Comparison of ENCODE assay signal across 8 cellular contexts in genomic region chrX:14872851-14873675, GRCh38. TPM values are rescaled to one million over a fixed set of nuclear protein-coding genes. Genes with fewer than 3 reads are reported as not detected.
DNase-seq lines count a peak whose midpoint lies in the region; ATAC-seq and TF ChIP-seq lines count a peak whose summit lies in the region.

Gene FANCB, minus strand, starts transcription at chrX:14873069. Its CDS starts 7,559 bp downstream, at chrX:14865510.
Gene MOSPD2, plus strand, starts transcription at chrX:14873421. Its CDS starts 108 bp downstream, at chrX:14873529.

- H4K91ac ChIP-seq in trophoblast cell (ENCODE audit: low read depth, low read length) = peak within 1 kb of the TSS; percentile 73

- H3K79me2 ChIP-seq in trophoblast cell (ENCODE audit: control insufficient read depth, insufficient read depth, low read length, poor library complexity) = peaks cover 2% of the 10 kb centered on the region

- H4K12ac ChIP-seq in trophoblast cell (ENCODE audit: low read depth, low read length) = peak within 1 kb of the TSS; percentile 69

- H3K79me1 ChIP-seq in trophoblast cell (ENCODE audit: low read length) = peaks cover 4% of the 10 kb centered on the region

- H3K4me1 ChIP-seq in adrenal gland (replicated peaks in 1 of 2) = peaks cover 0 to 7% of the 10 kb centered on the region in 2 donors
- H3K4me1 ChIP-seq in trophoblast cell (ENCODE audit: control insufficient read depth in 1 of 2, insufficient read depth in 2 of 2, low read length in 2 of 2) = peaks cover 0 to 3% of the 10 kb centered on the region in 2 experiments
- H3K4me1 ChIP-seq in transverse colon = peaks cover 0 to 9% (median 3%) of the 10 kb centered on the region in 4 donors

- peak within 1 kb of the TSS; percentile 83 for H3K9ac ChIP-seq in trophoblast cell (ENCODE audit: low read length)

- H3K27ac ChIP-seq in adrenal gland (peak within 1 kb of the TSS in 4 of 5 donors; percentile 53 to 89 (median 76)), trophoblast cell (ENCODE audit: low read depth, low read length) (peak within 1 kb of the TSS; percentile 65), transverse colon (peak within 1 kb of the TSS; percentile 82 to 88 (median 86))

- in situ Hi-C loops in GM13976 (cut with MboI; ENCODE audit: low sequenced_read_pairs, unreplicated experiment) = no loop called here
- in situ Hi-C loops in transverse colon (cut with MboI; ENCODE audit: low pct_ligation_motif_present in 1 of 4, low pct_unique_long_range_greater_than_20kb in 1 of 4, low sequenced_read_pairs in 3 of 4) = no loop called here

- no peak within 1 kb of the TSS for H2AK5ac ChIP-seq in trophoblast cell (ENCODE audit: low read length)

- ATAC-seq in HG02852 (IDR thresholded peaks at IDR 0.05; ENCODE audit: unreplicated experiment) = peak; percentile 94

- H3K14ac ChIP-seq in trophoblast cell (ENCODE audit: low read length) = peak within 1 kb of the TSS; percentile 87

- peak within 1 kb of the TSS; percentile 84 for H4K8ac ChIP-seq in trophoblast cell (ENCODE audit: low read depth, low read length)

- no peak within 1 kb of the TSS for H3K23ac ChIP-seq in trophoblast cell (ENCODE audit: low read length)

- peak within 1 kb of the TSS; percentile 79 for H2BK5ac ChIP-seq in trophoblast cell (ENCODE audit: low read depth, low read length, poor library complexity)

- H2AFZ ChIP-seq in trophoblast cell (ENCODE audit: insufficient read depth, low read length, poor library complexity) = peak within 1 kb of the TSS; percentile 97

- peak within 1 kb of the TSS; percentile 88 for H3K18ac ChIP-seq in trophoblast cell (ENCODE audit: low read length)

- H3K9me3 ChIP-seq in adrenal gland (replicated peaks in 1 of 3) = no peaks in the 10 kb centered on the region
- no peaks in the 10 kb centered on the region for H3K9me3 ChIP-seq in trophoblast cell (ENCODE audit: insufficient read depth, low read depth, low read length)
- no peaks in the 10 kb centered on the region for H3K9me3 ChIP-seq in transverse colon

- TF ChIP-seq EP300 in transverse colon (IDR thresholded peaks at IDR 0.05; ENCODE audit: low read depth) = no peak

- H3K4me3 ChIP-seq in adrenal gland = peak within 1 kb of the TSS in 3 of 4 donors; percentile 48 to 77 (median 48)
- H3K4me3 ChIP-seq in trophoblast cell (ENCODE audit: low read depth, low read length) = peak within 1 kb of the TSS; percentile 91
- peak within 1 kb of the TSS; percentile 59 to 86 (median 70) for H3K4me3 ChIP-seq in transverse colon

- peak within 1 kb of the TSS; percentile 76 for H3K4me2 ChIP-seq in trophoblast cell (ENCODE audit: low read length)

- DNase-seq in GM13976 (ENCODE audit: low spot score) (peak; percentile 92), NCI-H1436 treated with DMSO at 0.1 percent for 48 hours (lab: John Stamatoyannopoulos, UW) (peak; percentile 75), T follicular helper cell (ENCODE audit: low read depth) (peak; percentile 90), adrenal gland (peak; percentile 92 to 97 (median 94)), cardiac septum (ENCODE audit: low spot score) (peak; percentile 97), trophoblast cell (peak; percentile 90), transverse colon (peak; percentile 95)

- intact Hi-C loops in adrenal gland (cut with DNase I) = no loop called here
- intact Hi-C loops in cardiac septum (cut with DNase I) = no loop called here
- intact Hi-C loops in transverse colon (cut with DNase I; ENCODE audit: low total_unique reads) = no loop called here

- TF ChIP-seq POLR2A in adrenal gland (IDR thresholded peaks at IDR 0.05) = peak in 1 of 2 donors; percentile 59
- TF ChIP-seq POLR2A in transverse colon (IDR thresholded peaks at IDR 0.05) = peak; percentile 61

- 0 to 31% (median 15%) methylated on average over 10 to 77 of the region's 78 CpGs for WGBS in adrenal gland, 4 donors
- no CpG with 5 or more reads among the region's 78 CpGs for WGBS in trophoblast cell (ENCODE audit: extremely low coverage, insufficient coverage, insufficient read length)
- 0 to 38% methylated on average over 4 to 69 of the region's 78 CpGs for WGBS in transverse colon (ENCODE audit: low coverage in 1 of 2), 2 donors

- H2BK120ac ChIP-seq in trophoblast cell (ENCODE audit: insufficient read depth, low read length, poor library complexity) = peak within 1 kb of the TSS; percentile 72

- peak within 1 kb of the TSS; percentile 6 for H3K4ac ChIP-seq in trophoblast cell (ENCODE audit: low read depth, low read length)

- TF ChIP-seq CTCF in GM13976 (IDR thresholded peaks at IDR 0.05; ENCODE audit: borderline replicate concordance, control extremely low read depth, extremely low read depth, insufficient read depth, missing control alignments) = no peak
- no peak for TF ChIP-seq CTCF in adrenal gland (IDR thresholded peaks at IDR 0.05)
- TF ChIP-seq CTCF in transverse colon (IDR thresholded peaks at IDR 0.05) = no peak

- H3K36me3 ChIP-seq in adrenal gland (replicated peaks in 1 of 2) (no peaks in the 10 kb centered on the region), trophoblast cell (ENCODE audit: control insufficient read depth in 1 of 2, insufficient read depth in 2 of 2, low read length in 2 of 2) (no peaks in the 10 kb centered on the region), transverse colon (no peaks in the 10 kb centered on the region)

- H3K27me3 ChIP-seq in adrenal gland (no peaks in the 10 kb centered on the region), trophoblast cell (ENCODE audit: insufficient read depth, low read length) (no peaks in the 10 kb centered on the region), transverse colon (no peaks in the 10 kb centered on the region)

- no peak within 1 kb of the TSS for H2BK12ac ChIP-seq in trophoblast cell (ENCODE audit: low read length)

RNA-seq across cellular contexts. Expression of gene FANCB, which starts in this region (rescaled TPM):
- total RNA-seq in adrenal gland = under 1 TPM; 0.18 to 0.69 (median 0.57) TPM
- polyA plus RNA-seq in adrenal gland = under 1 TPM; 0.03 to 0.73 (median 0.56) TPM
- 0.46 TPM for total RNA-seq in cardiac septum
- 3.2 and 3.4 TPM in 2 replicates for polyA plus RNA-seq in trophoblast cell (2013)
- 1 to 10 TPM in 2 of 4 donors, under 1 TPM in 1, not detected in 1; 0.68 to 1.9 (median 1.6) TPM for total RNA-seq in transverse colon

RNA-seq across cellular contexts. Expression of gene MOSPD2, which starts in this region (rescaled TPM):
- 10 to 100 TPM in 6 of 8 donors, 1 to 10 TPM in 2; 6.2 to 29.0 (median 12.4) TPM for total RNA-seq in adrenal gland
- 10 to 100 TPM in 1 of 3 donors, 1 to 10 TPM in 2; 2.8 to 17.4 (median 3.3) TPM for polyA plus RNA-seq in adrenal gland
- 5.5 TPM for total RNA-seq in cardiac septum
- polyA plus RNA-seq in trophoblast cell (2013) = 17.1 and 18.0 TPM in 2 replicates
- 10 to 100 TPM; 10.8 to 21.4 (median 17.4) TPM for total RNA-seq in transverse colon

Comparison
In these comparisons a context has a peak if more than half of its experiments do, and no peak if none do; other contexts are left out.
1. Peak in every context shown above with its lines: DNase-seq, ATAC-seq, H3K4me3 ChIP-seq and H3K27ac ChIP-seq.